ENCODE assay signal across 18 cellular contexts in genomic region chr22:33747029-33747428, GRCh38.
"Had no signal": no experiment of that assay in that cellular context is flagged by ENCODE, and none has a peak within 500 bp of the region (broad histone marks: within the 10 kb centered on the region; RNA-seq: fewer than 3 reads in every experiment).

No MANE protein-coding gene starts in this region.

- H3K4me1 ChIP-seq: tibial artery had no signal

- ATAC-seq: activated CD4-positive, CD25-positive, alpha-beta regulatory T cell treated with anti-CD3 and anti-CD28 coated beads, Interleukin-2, amount 50 U/mL, for 24 hours; activated CD8-positive, alpha-beta T cell treated with anti-CD3 and anti-CD28 coated beads for 36 hours had no signal

- H3K27me3 ChIP-seq: brain microvascular endothelial cell, heart right ventricle, tibial artery had no signal

- H3K9me3 ChIP-seq: tibial artery had no signal

- H3K4me3 ChIP-seq: heart right ventricle, tibial artery had no signal

- DNase-seq: activated CD4-positive, alpha-beta T cell treated with anti-CD3 and anti-CD28 coated beads, Interleukin-2, amount 10 ng/mL, durations not matched to agents 7 days and 5 days; activated CD8-positive, alpha-beta T cell treated with anti-CD3 and anti-CD28 coated beads for 36 hours; activated gamma-delta T cell; activated naive CD4-positive, alpha-beta T cell treated with anti-CD3 and anti-CD28 coated beads, Interleukin-2, amount 50 U/mL, for 16 hours; brain microvascular endothelial cell; dermis blood vessel endothelial cell; effector CD8-positive, alpha-beta T cell; erythroblast; foreskin fibroblast; heart right ventricle; mammary epithelial cell; midbrain; naive B cell; retina; stimulated activated CD4-positive, alpha-beta T cell treated with anti-CD3 and anti-CD28 coated beads, Interleukin-4, amount 100 ng/mL, for 24 hours; tibial artery had no signal

- H3K36me3 ChIP-seq: brain microvascular endothelial cell, heart right ventricle, tibial artery had no signal

- H3K27ac ChIP-seq: brain microvascular endothelial cell, heart right ventricle, tibial artery, VCaP had no signal
